Comparison of ENCODE assay signal across 8 cellular contexts in the genomic region with DNA sequence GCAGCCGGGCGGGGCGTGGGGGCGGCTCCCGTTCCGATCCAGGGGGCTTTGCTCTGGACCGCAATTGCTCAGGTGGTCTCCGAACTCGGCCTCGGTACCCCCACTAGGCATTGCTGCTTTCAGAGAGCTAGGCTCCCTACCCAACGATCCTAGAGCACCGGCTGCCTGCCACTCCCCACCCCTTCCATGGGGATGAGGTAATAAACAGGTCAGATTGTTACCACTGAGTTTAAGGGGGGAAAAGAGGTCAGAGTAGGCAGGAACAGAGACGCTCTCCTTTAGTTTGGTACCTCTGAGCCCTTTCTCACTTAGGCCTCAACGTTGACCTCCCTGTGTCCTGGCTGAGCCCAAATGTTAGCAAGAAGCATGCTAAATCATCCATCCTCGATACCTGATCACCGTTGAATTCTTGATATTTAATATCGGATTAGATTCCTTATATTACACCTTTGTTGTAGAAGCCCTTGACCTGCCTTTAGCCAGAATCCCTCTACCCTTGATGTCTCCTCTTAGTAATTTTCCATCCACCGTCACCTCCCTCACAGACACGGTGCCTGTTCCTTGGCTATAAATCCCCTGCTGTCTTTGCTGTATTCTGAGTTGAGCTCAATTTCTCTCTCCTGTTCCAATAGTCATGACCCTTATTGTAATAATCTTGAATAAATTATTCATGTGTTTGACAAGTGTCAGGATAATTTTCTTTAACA. TPM values are rescaled to one million over a fixed set of nuclear protein-coding genes. Genes with fewer than 3 reads are reported as not detected.
DNase-seq lines count a peak whose midpoint lies in the region; ATAC-seq and TF ChIP-seq lines count a peak whose summit lies in the region.

No MANE protein-coding gene starts in this region.

- H3K27ac Mint-ChIP-seq in endodermal cell, result peak overlapping the region; percentile 97
- peak overlapping the region; percentile 79 to 96 (median 91) for H3K27ac Mint-ChIP-seq in naive thymus-derived CD4-positive, alpha-beta T cell

- H3K9me3 ChIP-seq in Panc1 (ENCODE audit: control insufficient read depth, insufficient read depth, low read depth, low read length) (no peaks in the 10 kb centered on the region), endodermal cell (ENCODE audit: control insufficient read depth, low read length) (no peaks in the 10 kb centered on the region)
- H3K9me3 ChIP-seq in naive thymus-derived CD4-positive, alpha-beta T cell (ENCODE audit: control insufficient read depth in 2 of 3, low read length in 3 of 3), result no peaks in the 10 kb centered on the region

- DNase-seq in HEK293T (ENCODE audit: extremely low spot score), result peak; percentile 7
- DNase-seq in Panc1 (ENCODE audit: low read depth, low spot score), result no peak
- DNase-seq in endodermal cell, result no peak
- DNase-seq in naive thymus-derived CD4-positive, alpha-beta T cell, result peak in 1 of 9 donors; percentile 13
- DNase-seq in MV-4-11 (lab: John Stamatoyannopoulos, UW), result no peak
- no peak for DNase-seq in epidermal melanocyte (ENCODE audit: insufficient read length, low spot score)
- DNase-seq in activated CD4-positive, alpha-beta T cell treated with anti-CD3 and anti-CD28 coated beads for 1 hour, result no peak

- intact Hi-C loops in Panc1 (cut with micrococcal nuclease; ENCODE audit: unreplicated experiment), result loop anchor here (10.0 kb wide), 2 partner anchors 111 to 149 kb away; no protein-coding TSS in a partner anchor
- intact Hi-C loops in naive thymus-derived CD4-positive, alpha-beta T cell (cut with micrococcal nuclease), result loop anchor here (1.0 to 10.0 kb wide), 9 partner anchors 55 to 1642 kb away; a partner anchor contains a TSS

- H3K27me3 ChIP-seq in Panc1 (ENCODE audit: control insufficient read depth, insufficient read depth, low read length) (no peaks in the 10 kb centered on the region), endodermal cell (ENCODE audit: control insufficient read depth, insufficient read depth, low read length, poor library complexity, severe bottlenecking) (no peaks in the 10 kb centered on the region)
- H3K27me3 ChIP-seq in naive thymus-derived CD4-positive, alpha-beta T cell (ENCODE audit: control insufficient read depth in 2 of 2, insufficient read depth in 2 of 2, low read length in 2 of 2), result no peaks in the 10 kb centered on the region

- no TSS peak for BruUV-seq in Panc1 (replicated peaks; lab: Mats Ljungman, UMichigan)

- H3K9ac ChIP-seq in endodermal cell (ENCODE audit: extremely low read depth, low read length, poor library complexity, severe bottlenecking), result peak overlapping the region; percentile 48

- H3K4me3 Mint-ChIP-seq in endodermal cell, result peak overlapping the region; percentile 94
- H3K4me3 Mint-ChIP-seq in naive thymus-derived CD4-positive, alpha-beta T cell, result peak overlapping the region; percentile 86 to 97 (median 92)

- POLR2A ChIA-PET in HEK293T (lab: Yijun Ruan, JAX), result interaction anchor here (0.7 to 1.5 kb wide), 3 partner anchors 65 to 119 kb away, joined by 3 read pairs; no protein-coding TSS in a partner anchor
- POLR2A ChIA-PET in Panc1 (lab: Charles Lee), result no interaction called here
- POLR2A ChIA-PET in naive thymus-derived CD4-positive, alpha-beta T cell (lab: Charles Lee), result interaction anchor here (1.2 to 1.4 kb wide), 2 partner anchors 10 to 11 kb away, joined by 3 read pairs; no protein-coding TSS in a partner anchor

- no peaks in the 10 kb centered on the region for H3K9me3 Mint-ChIP-seq in endodermal cell
- no peaks in the 10 kb centered on the region for H3K9me3 Mint-ChIP-seq in naive thymus-derived CD4-positive, alpha-beta T cell

- H3K36me3 Mint-ChIP-seq in endodermal cell (ENCODE audit: low read depth), result peaks cover 13% of the 10 kb centered on the region
- H3K36me3 Mint-ChIP-seq in naive thymus-derived CD4-positive, alpha-beta T cell, result peaks cover 0 to 10% (median 4%) of the 10 kb centered on the region in 5 donors

- H3K4me1 Mint-ChIP-seq in endodermal cell, result peaks cover 42% of the 10 kb centered on the region
- H3K4me1 Mint-ChIP-seq in naive thymus-derived CD4-positive, alpha-beta T cell, result peaks cover 21 to 63% (median 53%) of the 10 kb centered on the region in 7 donors

- no peaks in the 10 kb centered on the region for H3K27me3 Mint-ChIP-seq in endodermal cell (ENCODE audit: insufficient read depth)
- no peaks in the 10 kb centered on the region for H3K27me3 Mint-ChIP-seq in naive thymus-derived CD4-positive, alpha-beta T cell

- peak overlapping the region; percentile 95 for H3K4me3 ChIP-seq in GM12875 (ENCODE audit: low read depth, low read length)
- peak overlapping the region; percentile 80 to 81 for H3K4me3 ChIP-seq in Panc1 (ENCODE audit: low read depth in 2 of 2, low read length in 2 of 2)
- peak overlapping the region; percentile 99 for H3K4me3 ChIP-seq in endodermal cell (ENCODE audit: low read length)
- peak overlapping the region; percentile 83 for H3K4me3 ChIP-seq in naive thymus-derived CD4-positive, alpha-beta T cell (ENCODE audit: low read length)

- H3K36me3 ChIP-seq in Panc1 (ENCODE audit: control insufficient read depth, insufficient read depth, low read length), result no peaks in the 10 kb centered on the region; the same call in 1 of the 2 replicates
- peaks cover 15% of the 10 kb centered on the region for H3K36me3 ChIP-seq in endodermal cell (ENCODE audit: control insufficient read depth, insufficient read depth, low read length)
- peaks cover 0 to 9% (median 0%) of the 10 kb centered on the region in 3 experiments for H3K36me3 ChIP-seq in naive thymus-derived CD4-positive, alpha-beta T cell (ENCODE audit: control insufficient read depth in 2 of 3, insufficient read depth in 3 of 3, low read length in 3 of 3)

- H3K27ac ChIP-seq in Panc1 (ENCODE audit: low read length) (peak overlapping the region; percentile 95), endodermal cell (ENCODE audit: low read depth, low read length) (no peak overlapping the region)
- peak overlapping the region; percentile 91 for H3K27ac ChIP-seq in naive thymus-derived CD4-positive, alpha-beta T cell (ENCODE audit: low read depth, low read length)

- H3K4me1 ChIP-seq in Panc1 (ENCODE audit: control insufficient read depth, insufficient read depth, low read length), result peaks cover 17% of the 10 kb centered on the region
- no peaks in the 10 kb centered on the region for H3K4me1 ChIP-seq in endodermal cell (ENCODE audit: control insufficient read depth, insufficient read depth, low read length)
- H3K4me1 ChIP-seq in naive thymus-derived CD4-positive, alpha-beta T cell (ENCODE audit: control insufficient read depth in 2 of 2, insufficient read depth in 2 of 2, low read length in 2 of 2), result peaks cover 6 to 26% of the 10 kb centered on the region in 2 donors

- CTCF ChIA-PET in HEK293T (lab: Yijun Ruan, JAX) (no interaction called here), Panc1 (lab: Charles Lee) (no interaction called here)
- CTCF ChIA-PET in naive thymus-derived CD4-positive, alpha-beta T cell (lab: Charles Lee), result interaction anchor here (0.6 to 0.9 kb wide), 2 partner anchors 14 to 23 kb away, joined by 3 read pairs; no protein-coding TSS in a partner anchor

- peak; percentile 67 for ATAC-seq in Panc1
- no peak for ATAC-seq in naive thymus-derived CD4-positive, alpha-beta T cell

- in situ Hi-C loops in Panc1 (cut with HindIII; ENCODE audit: low pct_unique_long_range_greater_than_20kb, low sequenced_read_pairs), result no loop called here

- 9 to 11% methylated on average over 14 to 19 of the region's 19 CpGs for WGBS in endodermal cell (ENCODE audit: insufficient coverage in 1 of 2, insufficient read length in 1 of 2), 2 experiments

- TF ChIP-seq CTCF in GM12875 (IDR thresholded peaks at IDR 0.05; ENCODE audit: borderline replicate concordance, insufficient read depth, low read depth, low read length) (no peak), Panc1 (IDR thresholded peaks at IDR 0.05) (no peak), endodermal cell (conservative IDR thresholded peaks at IDR 0.05) (no peak)

TF ChIP-seq in HEK293T, 16 proteins besides CTCF, POLR2A, EP300 and RAD21:
- TF ChIP-seq FOXA1 (IDR thresholded peaks at IDR 0.05) (no peak), TARDBP (IDR thresholded peaks at IDR 0.05) (no peak), L3MBTL2 (conservative IDR thresholded peaks at IDR 0.05) (peak; percentile 36; the same call in 1 of the 2 replicates), SUZ12 (IDR thresholded peaks at IDR 0.05) (no peak), SP1 (IDR thresholded peaks at IDR 0.05) (no peak), CTBP1 (IDR thresholded peaks at IDR 0.05; ENCODE audit: borderline replicate concordance) (no peak), NFRKB (IDR thresholded peaks at IDR 0.05) (no peak), LEF1 (IDR thresholded peaks at IDR 0.05; ENCODE audit: borderline replicate concordance) (no peak), ZNF384 (IDR thresholded peaks at IDR 0.05) (no peak)
- TF ChIP-seq, protein P1, sequence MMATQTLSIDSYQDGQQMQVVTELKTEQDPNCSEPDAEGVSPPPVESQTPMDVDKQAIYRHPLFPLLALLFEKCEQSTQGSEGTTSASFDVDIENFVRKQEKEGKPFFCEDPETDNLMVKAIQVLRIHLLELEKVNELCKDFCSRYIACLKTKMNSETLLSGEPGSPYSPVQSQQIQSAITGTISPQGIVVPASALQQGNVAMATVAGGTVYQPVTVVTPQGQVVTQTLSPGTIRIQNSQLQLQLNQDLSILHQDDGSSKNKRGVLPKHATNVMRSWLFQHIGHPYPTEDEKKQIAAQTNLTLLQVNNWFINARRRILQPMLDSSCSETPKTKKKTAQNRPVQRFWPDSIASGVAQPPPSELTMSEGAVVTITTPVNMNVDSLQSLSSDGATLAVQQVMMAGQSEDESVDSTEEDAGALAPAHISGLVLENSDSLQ (IDR thresholded peaks at IDR 0.05), result peak; percentile 80
TF ChIP-seq in HEK293T: peak in this region for 2.

RNA-seq across cellular contexts. Expression of a gene that starts 0.6 kb away (rescaled TPM):
- total RNA-seq in Panc1 (2021; ENCODE audit: unreplicated experiment) (35.7 TPM), endodermal cell (100 to 1,000 TPM in 1 of 2 donors, 10 to 100 TPM in 1; 29.0 to 100 TPM)
- polyA plus RNA-seq in Panc1 (2012; ENCODE audit: insufficient read length), result 42.1 TPM
- polyA plus RNA-seq in endodermal cell (2013, experiment 1 of 2), result 30.1 TPM
- polyA plus RNA-seq in endodermal cell (2013, experiment 2 of 2), result 26.8 TPM
- total RNA-seq in naive thymus-derived CD4-positive, alpha-beta T cell, result 10 to 100 TPM in 2 of 5 experiments, 1 to 10 TPM in 3; 8.0 to 31.3 (median 8.4) TPM
- polyA plus RNA-seq in naive thymus-derived CD4-positive, alpha-beta T cell, result 10 to 100 TPM; 20.3 to 24.3 TPM
